Comparison of ENCODE assay signal across 8 cellular contexts in genomic region chr17:35373984-35374765, GRCh38. TPM values are rescaled to one million over a fixed set of nuclear protein-coding genes. Genes with fewer than 3 reads are reported as not detected.
A peak's percentile ranks its signal among the peaks of the same experiment; 100 is the strongest.
DNase-seq lines count a peak whose midpoint lies in the region; ATAC-seq lines count a peak whose summit lies in the region.

No MANE protein-coding gene starts in this region.

- H3K27ac ChIP-seq in stomach smooth muscle (ENCODE audit: low read length), result peak overlapping the region; percentile 84

- DNase-seq in AML-193 (lab: John Stamatoyannopoulos, UW) (peak; percentile 69 to 78), NCI-H2227 treated with DMSO at 0.1 percent for 48 hours (lab: John Stamatoyannopoulos, UW) (peak; percentile 74), myocyte (ENCODE audit: low read depth) (peak; percentile 29), GDM1 (lab: John Stamatoyannopoulos, UW) (no peak)
- peak; percentile 53 for DNase-seq in activated T-cell treated with anti-CD3 and anti-CD28 coated beads, Interleukin-2, amount 50 U/mL, for 1 hour

- peaks cover 0 to 10% of the 10 kb centered on the region in 2 donors for H3K27me3 ChIP-seq in stomach smooth muscle (ENCODE audit: control insufficient read depth in 1 of 2, insufficient read depth in 2 of 2, low read length in 2 of 2)

- peak overlapping the region; percentile 76 to 80 for H3K4me3 ChIP-seq in stomach smooth muscle (ENCODE audit: low read length in 2 of 2)

- H3K4me1 ChIP-seq in stomach smooth muscle (ENCODE audit: control insufficient read depth, insufficient read depth, low read length), result peaks cover 4% of the 10 kb centered on the region

- no peaks in the 10 kb centered on the region for H3K36me3 ChIP-seq in stomach smooth muscle (ENCODE audit: control insufficient read depth in 2 of 2, insufficient read depth in 2 of 2, low read length in 2 of 2)

- ATAC-seq in GM21528 (IDR thresholded peaks at IDR 0.05; ENCODE audit: low FRiP score, unreplicated experiment) (peak; percentile 55), esophagus mucosa (peak; percentile 60)

- H3K9me3 ChIP-seq in stomach smooth muscle (ENCODE audit: control insufficient read depth in 2 of 2, low read length in 2 of 2), result no peaks in the 10 kb centered on the region

- peak overlapping the region; percentile 65 to 72 for H3K9ac ChIP-seq in stomach smooth muscle (ENCODE audit: low read length in 2 of 2)

RNA-seq across cellular contexts. Expression of gene SLFN11, which starts 0.8 kb away (rescaled TPM):
- 6.6 TPM for total RNA-seq in esophagus mucosa
- 6.5 and 15.1 TPM in 2 replicates for total RNA-seq in myocyte
- 6.0 TPM for polyA plus RNA-seq in myocyte (2012)

RNA-seq across cellular contexts. Expression of gene SLFN12, which starts 58.1 kb away (rescaled TPM):
- total RNA-seq in esophagus mucosa, result 2.6 TPM
- 21.3 and 23.1 TPM in 2 replicates for total RNA-seq in myocyte
- 8.8 TPM for polyA plus RNA-seq in myocyte (2012)
